In genomic region chr22:30968924-30969531, GRCh38 we compare ENCODE assay signal across 8 cellular contexts. TPM values are rescaled to one million over a fixed set of nuclear protein-coding genes. Genes with fewer than 3 reads are reported as not detected.
A peak's percentile ranks its signal among the peaks of the same experiment; 100 is the strongest.
DNase-seq lines count a peak whose midpoint lies in the region; ATAC-seq and TF ChIP-seq lines count a peak whose summit lies in the region.

Gene TUG1, plus strand, starts transcription at chr22:30969265.

- H3K27ac Mint-ChIP-seq in IgD-negative memory B cell = peak within 1 kb of the TSS; percentile 90 to 99 (median 98)

- peaks cover 18% of the 10 kb centered on the region for H3K9me3 ChIP-seq in mucosa of descending colon

- no peaks in the 10 kb centered on the region for H3K27me3 Mint-ChIP-seq in IgD-negative memory B cell

- intact Hi-C loops in mucosa of descending colon (cut with DNase I, micrococcal nuclease) = no loop called here

- H3K4me3 ChIP-seq in mucosa of descending colon = peak within 1 kb of the TSS; percentile 86

- peaks cover 23% of the 10 kb centered on the region for H3K36me3 Mint-ChIP-seq in IgD-negative memory B cell

- H3K9me3 Mint-ChIP-seq in IgD-negative memory B cell = peaks cover 10 to 21% (median 13%) of the 10 kb centered on the region in 3 donors

- H3K4me3 Mint-ChIP-seq in IgD-negative memory B cell = peak within 1 kb of the TSS; percentile 87 to 100 (median 97)

- peak within 1 kb of the TSS; percentile 88 for H3K27ac ChIP-seq in epithelial cell of prostate

- peaks cover 7% of the 10 kb centered on the region for H3K4me1 ChIP-seq in mucosa of descending colon (ENCODE audit: low read depth)

- peaks cover 33 to 63% (median 38%) of the 10 kb centered on the region in 3 donors for H3K4me1 Mint-ChIP-seq in IgD-negative memory B cell

- ATAC-seq in GM21529 (IDR thresholded peaks at IDR 0.05; ENCODE audit: unreplicated experiment) = peak; percentile 86
- ATAC-seq in mucosa of descending colon = peak; percentile 98

- no peak for TF ChIP-seq CTCF in mucosa of descending colon (IDR thresholded peaks at IDR 0.05)

- peaks cover 12% of the 10 kb centered on the region for H3K36me3 ChIP-seq in mucosa of descending colon (ENCODE audit: low read depth)

- DNase-seq in DMS 273 (lab: John Stamatoyannopoulos, UW; ENCODE audit: unreplicated experiment) = peak; percentile 97
- DNase-seq in OCI-M2 (lab: John Stamatoyannopoulos, UW; ENCODE audit: unreplicated experiment) = peak; percentile 47
- DNase-seq in activated T-cell treated with anti-CD3 and anti-CD28 coated beads for 48 hours (ENCODE audit: low read depth) = peak; percentile 96
- DNase-seq in epithelial cell of prostate (ENCODE audit: low read depth, low spot score) = peak; percentile 95
- DNase-seq in mucosa of descending colon = peak; percentile 98 to 99 (median 99)
- DNase-seq in stimulated activated CD8-positive, alpha-beta memory T cell treated with anti-CD3 and anti-CD28 coated beads, Interleukin-4, amount 100 ng/mL, for 24 hours (ENCODE audit: low read depth) = peak; percentile 96

RNA-seq across cellular contexts. Expression of gene TUG1, which starts in this region (rescaled TPM):
- polyA plus RNA-seq in IgD-negative memory B cell = 15.9 TPM
- 10 to 100 TPM; 68.2 to 83.2 (median 72.0) TPM for total RNA-seq in mucosa of descending colon

Comparison
In these comparisons a context has a peak if more than half of its experiments do, and no peak if none do; other contexts are left out.
1. Peak in every context shown above with its lines: DNase-seq, ATAC-seq, H3K4me3 ChIP-seq and H3K27ac ChIP-seq.
2. DNase-seq: peak in every context shown above with its lines; median percentile 99 in mucosa of descending colon; 97 in DMS 273; 96 in activated T-cell treated with anti-CD3 and anti-CD28 coated beads for 48 hours; 96 in stimulated activated CD8-positive, alpha-beta memory T cell treated with anti-CD3 and anti-CD28 coated beads, Interleukin-4, amount 100 ng/mL, for 24 hours; 95 in epithelial cell of prostate; 47 in OCI-M2.